ENCODE assay signal across 1 cellular context in genomic region chr4:165325732-165326512, GRCh38.
TF ChIP-seq lines count a peak whose summit lies in the region.

No MANE protein-coding gene starts in this region.

TF ChIP-seq in HepG2, 621 proteins besides CTCF, POLR2A, EP300 and RAD21 (continued from another document and continues in another):
- TF ChIP-seq ZNF83 (CRISPR knock-in tag; IDR thresholded peaks at IDR 0.05; ENCODE audit: borderline replicate concordance) (no peak), ZNF782 (CRISPR knock-in tag; IDR thresholded peaks at IDR 0.05; ENCODE audit: borderline replicate concordance) (no peak), CENPX (CRISPR knock-in tag; IDR thresholded peaks at IDR 0.05) (no peak), EZH2 (conservative IDR thresholded peaks at IDR 0.05; ENCODE audit: low read depth, low read length) (no peak), ZFY (CRISPR knock-in tag; IDR thresholded peaks at IDR 0.05) (no peak), ZNF160 (CRISPR knock-in tag; IDR thresholded peaks at IDR 0.05) (no peak), MAF1 (CRISPR knock-in tag; IDR thresholded peaks at IDR 0.05; ENCODE audit: borderline replicate concordance) (no peak), SSRP1 (CRISPR knock-in tag; IDR thresholded peaks at IDR 0.05) (no peak), NR2F2 (IDR thresholded peaks at IDR 0.05; ENCODE audit: borderline replicate concordance, low read depth) (peak; percentile 58), NR2C2 (CRISPR knock-in tag; IDR thresholded peaks at IDR 0.05; ENCODE audit: borderline replicate concordance) (peak; percentile 42; the same call in 1 of the 2 replicates), PCBP2 (optimal IDR thresholded peaks at IDR 0.05; ENCODE audit: low read depth, low read length, poor library complexity, severe bottlenecking) (no peak), PAF1 (CRISPR knock-in tag; IDR thresholded peaks at IDR 0.05) (no peak), PITX1 (CRISPR knock-in tag; IDR thresholded peaks at IDR 0.05) (0 out of 2 replicates have a peak, but pooled peaks have one; percentile 25), ZNF30 (CRISPR knock-in tag; IDR thresholded peaks at IDR 0.05) (no peak), NR2F1 (CRISPR knock-in tag; IDR thresholded peaks at IDR 0.05) (peak in 1 of 2 experiments; percentile 66; a peak in 1 of 4 replicates), ZSCAN12 (CRISPR knock-in tag; IDR thresholded peaks at IDR 0.05) (no peak), ARNT (IDR thresholded peaks at IDR 0.05) (no peak), KDM5A (IDR thresholded peaks at IDR 0.05; ENCODE audit: borderline replicate concordance, low read length) (no peak), MIXL1 (CRISPR knock-in tag; IDR thresholded peaks at IDR 0.05) (peak; percentile 43; the same call in 1 of the 2 replicates), ZNF75D (CRISPR knock-in tag; IDR thresholded peaks at IDR 0.05; ENCODE audit: borderline replicate concordance) (no peak), ZNF124 (CRISPR knock-in tag; IDR thresholded peaks at IDR 0.05) (no peak), ELF3 (CRISPR knock-in tag; IDR thresholded peaks at IDR 0.05) (0 out of 2 replicates have a peak, but pooled peaks have one; percentile 8), RBM22 (optimal IDR thresholded peaks at IDR 0.05; ENCODE audit: low read length) (no peak), ZNF605 (CRISPR knock-in tag; IDR thresholded peaks at IDR 0.05) (0 out of 2 replicates have a peak, but pooled peaks have one; percentile 36), ZNF558 (CRISPR knock-in tag; IDR thresholded peaks at IDR 0.05; ENCODE audit: borderline replicate concordance) (no peak), SOX6 (IDR thresholded peaks at IDR 0.05) (no peak), SOX6 (CRISPR knock-in tag; IDR thresholded peaks at IDR 0.05) (peak; percentile 58), NFYC (CRISPR knock-in tag; IDR thresholded peaks at IDR 0.05) (no peak), ARID5B (CRISPR knock-in tag; IDR thresholded peaks at IDR 0.05) (peak; percentile 50; the same call in 1 of the 2 replicates), ZKSCAN1 (IDR thresholded peaks at IDR 0.05; ENCODE audit: low read length) (no peak), SNAI1 (CRISPR knock-in tag; IDR thresholded peaks at IDR 0.05; ENCODE audit: borderline replicate concordance) (no peak), JUN (CRISPR knock-in tag; IDR thresholded peaks at IDR 0.05) (no peak), GTF3A (CRISPR knock-in tag; conservative IDR thresholded peaks at IDR 0.05) (no peak), ZUFSP (CRISPR knock-in tag; IDR thresholded peaks at IDR 0.05; ENCODE audit: borderline replicate concordance) (no peak), ZNF574 (CRISPR knock-in tag; IDR thresholded peaks at IDR 0.05) (no peak), FOXC1 (CRISPR knock-in tag; IDR thresholded peaks at IDR 0.05; ENCODE audit: borderline replicate concordance) (no peak), ISL2 (CRISPR knock-in tag; IDR thresholded peaks at IDR 0.05) (0 out of 2 replicates have a peak, but pooled peaks have one; percentile 28), SP4 (CRISPR knock-in tag; IDR thresholded peaks at IDR 0.05) (no peak), NFYB (CRISPR knock-in tag; IDR thresholded peaks at IDR 0.05) (no peak), ZNF780A (CRISPR knock-in tag; IDR thresholded peaks at IDR 0.05) (no peak), ZNF121 (CRISPR knock-in tag; IDR thresholded peaks at IDR 0.05) (no peak), THYN1 (CRISPR knock-in tag; IDR thresholded peaks at IDR 0.05; ENCODE audit: borderline replicate concordance, low read depth) (no peak), HNF4A (CRISPR knock-in tag; IDR thresholded peaks at IDR 0.05) (peak; percentile 59), ATF3 (CRISPR knock-in tag; IDR thresholded peaks at IDR 0.05) (0 out of 2 replicates have a peak, but pooled peaks have one; percentile 39)
- TF ChIP-seq, protein P1, sequence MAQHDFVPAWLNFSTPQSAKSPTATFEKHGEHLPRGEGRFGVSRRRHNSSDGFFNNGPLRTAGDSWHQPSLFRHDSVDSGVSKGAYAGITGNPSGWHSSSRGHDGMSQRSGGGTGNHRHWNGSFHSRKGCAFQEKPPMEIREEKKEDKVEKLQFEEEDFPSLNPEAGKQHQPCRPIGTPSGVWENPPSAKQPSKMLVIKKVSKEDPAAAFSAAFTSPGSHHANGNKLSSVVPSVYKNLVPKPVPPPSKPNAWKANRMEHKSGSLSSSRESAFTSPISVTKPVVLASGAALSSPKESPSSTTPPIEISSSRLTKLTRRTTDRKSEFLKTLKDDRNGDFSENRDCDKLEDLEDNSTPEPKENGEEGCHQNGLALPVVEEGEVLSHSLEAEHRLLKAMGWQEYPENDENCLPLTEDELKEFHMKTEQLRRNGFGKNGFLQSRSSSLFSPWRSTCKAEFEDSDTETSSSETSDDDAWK (CRISPR knock-in tag; IDR thresholded peaks at IDR 0.05): no peak
- TF ChIP-seq, protein P2, sequence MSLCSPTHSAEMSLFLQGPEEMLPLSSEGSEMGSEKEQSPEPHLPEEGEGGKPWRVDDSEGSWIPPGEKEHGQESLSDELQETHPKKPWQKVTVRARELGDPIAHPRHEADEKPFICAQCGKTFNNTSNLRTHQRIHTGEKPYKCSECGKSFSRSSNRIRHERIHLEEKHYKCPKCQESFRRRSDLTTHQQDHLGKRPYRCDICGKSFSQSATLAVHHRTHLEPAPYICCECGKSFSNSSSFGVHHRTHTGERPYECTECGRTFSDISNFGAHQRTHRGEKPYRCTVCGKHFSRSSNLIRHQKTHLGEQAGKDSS (CRISPR knock-in tag; IDR thresholded peaks at IDR 0.05; ENCODE audit: borderline replicate concordance, low read depth): no peak
- TF ChIP-seq, protein P3, sequence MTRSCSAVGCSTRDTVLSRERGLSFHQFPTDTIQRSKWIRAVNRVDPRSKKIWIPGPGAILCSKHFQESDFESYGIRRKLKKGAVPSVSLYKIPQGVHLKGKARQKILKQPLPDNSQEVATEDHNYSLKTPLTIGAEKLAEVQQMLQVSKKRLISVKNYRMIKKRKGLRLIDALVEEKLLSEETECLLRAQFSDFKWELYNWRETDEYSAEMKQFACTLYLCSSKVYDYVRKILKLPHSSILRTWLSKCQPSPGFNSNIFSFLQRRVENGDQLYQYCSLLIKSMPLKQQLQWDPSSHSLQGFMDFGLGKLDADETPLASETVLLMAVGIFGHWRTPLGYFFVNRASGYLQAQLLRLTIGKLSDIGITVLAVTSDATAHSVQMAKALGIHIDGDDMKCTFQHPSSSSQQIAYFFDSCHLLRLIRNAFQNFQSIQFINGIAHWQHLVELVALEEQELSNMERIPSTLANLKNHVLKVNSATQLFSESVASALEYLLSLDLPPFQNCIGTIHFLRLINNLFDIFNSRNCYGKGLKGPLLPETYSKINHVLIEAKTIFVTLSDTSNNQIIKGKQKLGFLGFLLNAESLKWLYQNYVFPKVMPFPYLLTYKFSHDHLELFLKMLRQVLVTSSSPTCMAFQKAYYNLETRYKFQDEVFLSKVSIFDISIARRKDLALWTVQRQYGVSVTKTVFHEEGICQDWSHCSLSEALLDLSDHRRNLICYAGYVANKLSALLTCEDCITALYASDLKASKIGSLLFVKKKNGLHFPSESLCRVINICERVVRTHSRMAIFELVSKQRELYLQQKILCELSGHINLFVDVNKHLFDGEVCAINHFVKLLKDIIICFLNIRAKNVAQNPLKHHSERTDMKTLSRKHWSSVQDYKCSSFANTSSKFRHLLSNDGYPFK (CRISPR knock-in tag; IDR thresholded peaks at IDR 0.05; ENCODE audit: borderline replicate concordance): no peak
- TF ChIP-seq, protein P4, sequence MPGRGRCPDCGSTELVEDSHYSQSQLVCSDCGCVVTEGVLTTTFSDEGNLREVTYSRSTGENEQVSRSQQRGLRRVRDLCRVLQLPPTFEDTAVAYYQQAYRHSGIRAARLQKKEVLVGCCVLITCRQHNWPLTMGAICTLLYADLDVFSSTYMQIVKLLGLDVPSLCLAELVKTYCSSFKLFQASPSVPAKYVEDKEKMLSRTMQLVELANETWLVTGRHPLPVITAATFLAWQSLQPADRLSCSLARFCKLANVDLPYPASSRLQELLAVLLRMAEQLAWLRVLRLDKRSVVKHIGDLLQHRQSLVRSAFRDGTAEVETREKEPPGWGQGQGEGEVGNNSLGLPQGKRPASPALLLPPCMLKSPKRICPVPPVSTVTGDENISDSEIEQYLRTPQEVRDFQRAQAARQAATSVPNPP (CRISPR knock-in tag; IDR thresholded peaks at IDR 0.05): 0 out of 2 replicates have a peak, but pooled peaks have one; percentile 20
- TF ChIP-seq, protein P5, sequence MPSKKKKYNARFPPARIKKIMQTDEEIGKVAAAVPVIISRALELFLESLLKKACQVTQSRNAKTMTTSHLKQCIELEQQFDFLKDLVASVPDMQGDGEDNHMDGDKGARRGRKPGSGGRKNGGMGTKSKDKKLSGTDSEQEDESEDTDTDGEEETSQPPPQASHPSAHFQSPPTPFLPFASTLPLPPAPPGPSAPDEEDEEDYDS (CRISPR knock-in tag; IDR thresholded peaks at IDR 0.05): peak; percentile 9; the same call in 1 of the 2 replicates
- TF ChIP-seq, protein P6, sequence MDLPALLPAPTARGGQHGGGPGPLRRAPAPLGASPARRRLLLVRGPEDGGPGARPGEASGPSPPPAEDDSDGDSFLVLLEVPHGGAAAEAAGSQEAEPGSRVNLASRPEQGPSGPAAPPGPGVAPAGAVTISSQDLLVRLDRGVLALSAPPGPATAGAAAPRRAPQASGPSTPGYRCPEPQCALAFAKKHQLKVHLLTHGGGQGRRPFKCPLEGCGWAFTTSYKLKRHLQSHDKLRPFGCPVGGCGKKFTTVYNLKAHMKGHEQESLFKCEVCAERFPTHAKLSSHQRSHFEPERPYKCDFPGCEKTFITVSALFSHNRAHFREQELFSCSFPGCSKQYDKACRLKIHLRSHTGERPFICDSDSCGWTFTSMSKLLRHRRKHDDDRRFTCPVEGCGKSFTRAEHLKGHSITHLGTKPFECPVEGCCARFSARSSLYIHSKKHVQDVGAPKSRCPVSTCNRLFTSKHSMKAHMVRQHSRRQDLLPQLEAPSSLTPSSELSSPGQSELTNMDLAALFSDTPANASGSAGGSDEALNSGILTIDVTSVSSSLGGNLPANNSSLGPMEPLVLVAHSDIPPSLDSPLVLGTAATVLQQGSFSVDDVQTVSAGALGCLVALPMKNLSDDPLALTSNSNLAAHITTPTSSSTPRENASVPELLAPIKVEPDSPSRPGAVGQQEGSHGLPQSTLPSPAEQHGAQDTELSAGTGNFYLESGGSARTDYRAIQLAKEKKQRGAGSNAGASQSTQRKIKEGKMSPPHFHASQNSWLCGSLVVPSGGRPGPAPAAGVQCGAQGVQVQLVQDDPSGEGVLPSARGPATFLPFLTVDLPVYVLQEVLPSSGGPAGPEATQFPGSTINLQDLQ (CRISPR knock-in tag; IDR thresholded peaks at IDR 0.05): no peak
